In the genomic region with DNA sequence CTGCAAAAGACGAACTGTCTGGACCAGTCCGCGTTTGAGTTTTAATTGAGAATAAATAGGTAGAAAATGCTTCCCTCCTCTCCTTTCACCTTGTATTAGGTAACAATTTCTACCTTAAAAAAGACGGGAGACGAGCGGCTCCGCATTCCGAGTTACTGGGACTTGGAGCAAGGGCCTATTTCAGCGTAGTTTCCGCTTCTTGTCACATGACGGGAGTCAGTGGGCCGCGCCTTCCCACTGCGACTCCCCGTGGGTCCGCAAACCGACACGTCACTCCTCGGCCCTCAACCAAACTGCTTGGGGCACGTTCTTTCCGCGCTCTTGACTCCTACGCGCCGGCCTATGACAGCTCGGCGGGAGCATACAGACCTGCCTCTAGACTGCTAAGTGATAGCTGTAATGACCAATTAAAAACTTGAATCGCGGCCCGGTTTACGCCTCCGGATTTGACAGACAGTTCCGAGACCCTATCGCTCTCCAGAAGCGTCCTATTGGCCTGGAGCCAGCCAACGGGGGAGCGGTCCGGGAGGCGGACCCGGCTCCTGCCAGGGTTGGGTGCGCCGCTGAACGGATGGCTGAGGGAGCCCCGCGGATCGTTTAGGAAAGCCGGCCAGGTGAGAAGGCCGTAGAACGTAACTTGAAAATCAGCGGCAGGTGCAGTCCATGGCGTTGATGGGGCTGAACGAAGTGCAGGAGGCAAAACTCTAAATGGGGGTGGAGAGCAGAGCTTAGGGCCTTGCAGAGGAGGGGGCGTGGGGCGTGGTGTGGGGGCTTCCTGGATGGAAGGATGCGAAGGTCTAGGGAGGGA, we compare ENCODE assay signal across 8 cellular contexts. TPM values are rescaled to one million over a fixed set of nuclear protein-coding genes. Genes with fewer than 3 reads are reported as not detected.
DNase-seq lines count a peak whose midpoint lies in the region; ATAC-seq and TF ChIP-seq lines count a peak whose summit lies in the region.

A gene (plus strand): TSS at position 548 of the 808 bp plus-strand sequence. CDS start 3,064 bp downstream, outside the sequence.

- peak within 1 kb of the TSS; percentile 92 for H3K4me3 ChIP-seq in left ventricle myocardium inferior

- H3K27me3 Mint-ChIP-seq in progenitor cell of endocrine pancreas, result no peaks in the 10 kb centered on the region

- peaks cover 9% of the 10 kb centered on the region for H3K36me3 Mint-ChIP-seq in progenitor cell of endocrine pancreas (ENCODE audit: insufficient read depth)

- H3K4me1 ChIP-seq in left ventricle myocardium inferior, result peaks cover 47% of the 10 kb centered on the region

- H3K36me3 ChIP-seq in left ventricle myocardium inferior, result peaks cover 10% of the 10 kb centered on the region

- peaks cover 25% of the 10 kb centered on the region for H3K4me1 Mint-ChIP-seq in progenitor cell of endocrine pancreas (ENCODE audit: low read depth)

- peak within 1 kb of the TSS; percentile 99 for H3K27ac Mint-ChIP-seq in progenitor cell of endocrine pancreas

- no peak for TF ChIP-seq CTCF in left ventricle myocardium inferior (IDR thresholded peaks at IDR 0.05; ENCODE audit: borderline replicate concordance)
- TF ChIP-seq CTCF in progenitor cell of endocrine pancreas (IDR thresholded peaks at IDR 0.05; ENCODE audit: unreplicated experiment), result no peak

- peak; percentile 97 for DNase-seq in NCI-H187 (lab: John Stamatoyannopoulos, UW)
- peak; percentile 88 to 100 (median 95) for DNase-seq in T-helper 2 cell
- peak; percentile 99 for DNase-seq in left ventricle myocardium inferior
- peak; percentile 97 for DNase-seq in progenitor cell of endocrine pancreas (ENCODE audit: low spot score, unreplicated experiment)
- peak; percentile 99 for DNase-seq in ureter (ENCODE audit: low spot score)

- no peaks in the 10 kb centered on the region for H3K27me3 ChIP-seq in left ventricle myocardium inferior (ENCODE audit: low read depth)

- peak within 1 kb of the TSS; percentile 93 for H3K27ac ChIP-seq in angular gyrus (ENCODE audit: low read depth, low read length)
- H3K27ac ChIP-seq in left ventricle myocardium inferior (replicated peaks), result peak within 1 kb of the TSS; percentile 98

- intact Hi-C loops in left ventricle myocardium inferior (cut with micrococcal nuclease), result no loop called here

- ATAC-seq in GM18498 (IDR thresholded peaks at IDR 0.05; ENCODE audit: unreplicated experiment) (peak; percentile 96), HG02938 (IDR thresholded peaks at IDR 0.05; ENCODE audit: unreplicated experiment) (peak; percentile 97)

- H3K4me3 Mint-ChIP-seq in progenitor cell of endocrine pancreas (ENCODE audit: low read depth), result peak within 1 kb of the TSS; percentile 100

- H3K9me3 ChIP-seq in left ventricle myocardium inferior (replicated peaks), result no peaks in the 10 kb centered on the region

- no peaks in the 10 kb centered on the region for H3K9me3 Mint-ChIP-seq in progenitor cell of endocrine pancreas (ENCODE audit: low read depth)

RNA-seq across cellular contexts. Expression of the gene that starts here (rescaled TPM):
- total RNA-seq in left ventricle myocardium inferior (57.6 TPM), progenitor cell of endocrine pancreas (162 and 164 TPM in 2 replicates), ureter (138 TPM)

Comparison
In these comparisons a context has a peak if more than half of its experiments do, and no peak if none do; other contexts are left out.
1. Peak in every context shown above with its lines: DNase-seq, ATAC-seq, H3K4me3 ChIP-seq and H3K27ac ChIP-seq.